Comparison of ENCODE assay signal across 20 cellular contexts in the genomic region with DNA sequence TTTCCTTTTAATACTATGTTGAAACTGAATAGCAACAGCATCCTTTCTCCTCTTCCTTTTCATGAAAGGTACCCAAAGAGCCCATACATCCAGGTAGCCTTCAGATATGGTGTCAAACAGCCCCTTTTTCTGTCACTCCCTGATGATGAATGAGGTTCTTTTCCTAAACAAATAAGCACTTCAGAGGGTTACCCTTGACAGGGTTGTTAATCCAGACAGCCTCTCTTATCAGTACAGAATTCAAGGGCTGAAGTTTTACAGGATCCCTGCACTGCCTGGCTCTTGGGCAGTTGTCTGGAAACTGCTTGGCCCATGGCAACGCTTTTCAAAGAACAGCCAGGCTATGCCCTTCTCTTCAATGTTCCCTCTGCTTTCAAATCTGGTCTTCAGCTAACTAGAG.
DNase-seq lines count a peak whose midpoint lies in the region; ATAC-seq and TF ChIP-seq lines count a peak whose summit lies in the region.
"Had no signal": no experiment of that assay in that cellular context is flagged by ENCODE, and none has a peak within 500 bp of the region (broad histone marks: within the 10 kb centered on the region; RNA-seq: fewer than 3 reads in every experiment).

No MANE protein-coding gene starts in this region.

- H3K4me3 ChIP-seq in GM23338 (no peak overlapping the region), HUES6 (ENCODE audit: low read depth, low read length) (no peak overlapping the region), SK-N-MC (0 out of 2 replicates have a peak overlapping the region, but pooled peaks have one; percentile 73)
- no peak overlapping the region for H3K4me3 ChIP-seq in CD8-positive, alpha-beta T cell (ENCODE audit: low read depth, low read length)
- H3K4me3 ChIP-seq: GM23248, K562, PC-9 had no signal

- CTCF ChIA-PET in CD8-positive, alpha-beta T cell (lab: Charles Lee) = no interaction called here

- no peaks in the 10 kb centered on the region for H3K36me3 Mint-ChIP-seq in GM23338 (ENCODE audit: low read depth)
- no peaks in the 10 kb centered on the region for H3K36me3 Mint-ChIP-seq in CD8-positive, alpha-beta T cell
- no peaks in the 10 kb centered on the region for H3K36me3 Mint-ChIP-seq in activated T-cell treated with anti-CD3 and anti-CD28 coated beads, Interleukin-2, amount 50 U/mL, for 4 hours (ENCODE audit: insufficient read depth)

- no peaks in the 10 kb centered on the region for H3K9me3 Mint-ChIP-seq in GM23338
- H3K9me3 Mint-ChIP-seq in CD8-positive, alpha-beta T cell = no peaks in the 10 kb centered on the region
- no peaks in the 10 kb centered on the region for H3K9me3 Mint-ChIP-seq in activated T-cell treated with anti-CD3 and anti-CD28 coated beads, Interleukin-2, amount 50 U/mL, for 4 hours
- H3K9me3 Mint-ChIP-seq: T-helper 1 cell treated with Interleukin-12 subunit alpha and Interleukin-12 subunit beta and Interleukin-4 antibody, amounts not matched to agents 30 μg/mL and 1 μg/mL, for 36 hours had no signal

- intact Hi-C loops in CD8-positive, alpha-beta T cell (cut with DNase I, micrococcal nuclease) = no loop called here

- H3F3A ChIP-seq in GM23338 (replicated peaks; ENCODE audit: low read depth) = no peaks in the 10 kb centered on the region

- no peaks in the 10 kb centered on the region for H3K9me2 ChIP-seq in GM23338 (ENCODE audit: insufficient read depth)

- no peak for DNase-seq in GM23338 (ENCODE audit: low spot score)
- DNase-seq in SK-N-MC (ENCODE audit: low read depth, low spot score) = no peak
- peak; percentile 15 for DNase-seq in medulla oblongata (ENCODE audit: extremely low spot score)
- no peak for DNase-seq in NCI-H2107 (lab: John Stamatoyannopoulos, UW)
- no peak for DNase-seq in CD8-positive, alpha-beta T cell
- DNase-seq in activated T-cell treated with anti-CD3 and anti-CD28 coated beads, Interleukin-2, amount 50 U/mL, for 4 hours = no peak
- DNase-seq: AML-193, GF-D8, GM23248, HCEC 1CT, NCI-H1105 treated with DMSO at 0.1 percent for 48 hours, NCI-H187, NCI-H446 treated with DMSO at 0.1 percent for 48 hours, PC-9, SIG-M5 had no signal

- H3K27me3 ChIP-seq in GM23338 (ENCODE audit: insufficient read depth) (peaks cover 12% of the 10 kb centered on the region), HUES6 (ENCODE audit: control insufficient read depth, insufficient read depth, low read length) (peaks cover 20% of the 10 kb centered on the region)
- no peaks in the 10 kb centered on the region for H3K27me3 ChIP-seq in CD8-positive, alpha-beta T cell (ENCODE audit: insufficient read depth, low read length)

- ATAC-seq in GM23338 = no peak
- ATAC-seq in CD8-positive, alpha-beta T cell = no peak
- ATAC-seq in activated T-cell treated with anti-CD3 and anti-CD28 coated beads, Interleukin-2, amount 50 U/mL, for 4 hours = no peak
- ATAC-seq: K562 had no signal

- no peak overlapping the region for H3K9ac ChIP-seq in HUES6 (ENCODE audit: low read length)
- H3K9ac ChIP-seq in SK-N-MC (ENCODE audit: insufficient read length) = no peak overlapping the region
- H3K9ac ChIP-seq: GM23248 had no signal

- H3K9me3 ChIP-seq in HUES6 (ENCODE audit: control insufficient read depth, insufficient read depth, low read depth, low read length) = no peaks in the 10 kb centered on the region
- no peaks in the 10 kb centered on the region for H3K9me3 ChIP-seq in SK-N-MC (ENCODE audit: low read depth, low read length)
- no peaks in the 10 kb centered on the region for H3K9me3 ChIP-seq in CD8-positive, alpha-beta T cell (ENCODE audit: low read length)

- no peaks in the 10 kb centered on the region for H3K79me2 ChIP-seq in GM23338 (replicated peaks; ENCODE audit: insufficient read depth)

- peaks cover 35% of the 10 kb centered on the region for H3K4me1 Mint-ChIP-seq in GM23338
- no peaks in the 10 kb centered on the region for H3K4me1 Mint-ChIP-seq in CD8-positive, alpha-beta T cell (ENCODE audit: low read depth)
- no peaks in the 10 kb centered on the region for H3K4me1 Mint-ChIP-seq in activated T-cell treated with anti-CD3 and anti-CD28 coated beads, Interleukin-2, amount 50 U/mL, for 4 hours (ENCODE audit: low read depth)

- POLR2A ChIA-PET in CD8-positive, alpha-beta T cell (lab: Charles Lee) = no interaction called here

- no peak overlapping the region for H3K27ac ChIP-seq in GM23338 (ENCODE audit: low read depth)
- H3K27ac ChIP-seq in HUES6 (ENCODE audit: low read depth, low read length) = peak overlapping the region; percentile 54; the same call in 1 of the 2 replicates
- H3K27ac ChIP-seq in SK-N-MC = peak overlapping the region; percentile 97
- no peak overlapping the region for H3K27ac ChIP-seq in CD8-positive, alpha-beta T cell (ENCODE audit: low read depth, low read length)
- H3K27ac ChIP-seq: C4-2B, GM23248, PC-9, RWPE1 had no signal

- peak overlapping the region; percentile 50; the same call in 1 of the 2 replicates for H2AFZ ChIP-seq in GM23338
- H2AFZ ChIP-seq: GM23248, PC-9 had no signal

- H3K4me1 ChIP-seq in GM23338 (ENCODE audit: insufficient read depth) (peaks cover 28% of the 10 kb centered on the region), HUES6 (ENCODE audit: control insufficient read depth, insufficient read depth, low read length) (peaks cover 30% of the 10 kb centered on the region)
- no peaks in the 10 kb centered on the region for H3K4me1 ChIP-seq in CD8-positive, alpha-beta T cell (ENCODE audit: insufficient read depth, low read length)

- H3K4me2 ChIP-seq in GM23338 = peak overlapping the region; percentile 46; the same call in 1 of the 2 replicates
- H3K4me2 ChIP-seq: PC-9 had no signal

- H3K36me3 ChIP-seq in GM23338 (ENCODE audit: insufficient read depth) (no peaks in the 10 kb centered on the region), HUES6 (ENCODE audit: control insufficient read depth, insufficient read depth, low read length) (no peaks in the 10 kb centered on the region), SK-N-MC (ENCODE audit: insufficient read depth, low read length) (no peaks in the 10 kb centered on the region)
- no peaks in the 10 kb centered on the region for H3K36me3 ChIP-seq in CD8-positive, alpha-beta T cell (ENCODE audit: insufficient read depth, low read length)

- no peak overlapping the region for H3K27ac Mint-ChIP-seq in GM23338
- H3K27ac Mint-ChIP-seq in CD8-positive, alpha-beta T cell = no peak overlapping the region
- H3K27ac Mint-ChIP-seq: T-helper 1 cell treated with Interleukin-12 subunit alpha and Interleukin-12 subunit beta and Interleukin-4 antibody, amounts not matched to agents 30 μg/mL and 1 μg/mL, for 36 hours had no signal

- H3K27me3 Mint-ChIP-seq in GM23338 (ENCODE audit: insufficient read depth, low read depth, poor library complexity) = peaks cover 2% of the 10 kb centered on the region
- H3K27me3 Mint-ChIP-seq in CD8-positive, alpha-beta T cell (ENCODE audit: low read depth) = no peaks in the 10 kb centered on the region
- no peaks in the 10 kb centered on the region for H3K27me3 Mint-ChIP-seq in activated T-cell treated with anti-CD3 and anti-CD28 coated beads, Interleukin-2, amount 50 U/mL, for 4 hours (ENCODE audit: low read depth)

- H3K4me3 Mint-ChIP-seq in GM23338 = no peak overlapping the region
- H3K4me3 Mint-ChIP-seq in CD8-positive, alpha-beta T cell = no peak overlapping the region
- no peak overlapping the region for H3K4me3 Mint-ChIP-seq in activated T-cell treated with anti-CD3 and anti-CD28 coated beads, Interleukin-2, amount 50 U/mL, for 4 hours
- H3K4me3 Mint-ChIP-seq: T-helper 1 cell treated with Interleukin-12 subunit alpha and Interleukin-12 subunit beta and Interleukin-4 antibody, amounts not matched to agents 30 μg/mL and 1 μg/mL, for 36 hours had no signal

- TF ChIP-seq CTCF in GM23338 (conservative IDR thresholded peaks at IDR 0.05; ENCODE audit: low read depth in 2 of 2) = no peak
- no peak for TF ChIP-seq CTCF in CD8-positive, alpha-beta T cell (IDR thresholded peaks at IDR 0.05)

- H4K20me1 ChIP-seq in GM23338 (replicated peaks; ENCODE audit: insufficient read depth) = no peaks in the 10 kb centered on the region

TF ChIP-seq in GM23338, 12 proteins besides CTCF, POLR2A, EP300 and RAD21 (continues in another document):
- TF ChIP-seq JUNB (IDR thresholded peaks at IDR 0.05; ENCODE audit: unreplicated experiment) (no peak), POLR2AphosphoS5 (IDR thresholded peaks at IDR 0.05; ENCODE audit: low read depth) (no peak), NANOG (IDR thresholded peaks at IDR 0.05; ENCODE audit: borderline replicate concordance) (no peak), ZNF331 (CRISPR knock-in tag; IDR thresholded peaks at IDR 0.05; ENCODE audit: low read depth) (no peak), EZH2phosphoT487 (IDR thresholded peaks at IDR 0.05; ENCODE audit: unreplicated experiment) (no peak)
- TF ChIP-seq, protein P1, sequence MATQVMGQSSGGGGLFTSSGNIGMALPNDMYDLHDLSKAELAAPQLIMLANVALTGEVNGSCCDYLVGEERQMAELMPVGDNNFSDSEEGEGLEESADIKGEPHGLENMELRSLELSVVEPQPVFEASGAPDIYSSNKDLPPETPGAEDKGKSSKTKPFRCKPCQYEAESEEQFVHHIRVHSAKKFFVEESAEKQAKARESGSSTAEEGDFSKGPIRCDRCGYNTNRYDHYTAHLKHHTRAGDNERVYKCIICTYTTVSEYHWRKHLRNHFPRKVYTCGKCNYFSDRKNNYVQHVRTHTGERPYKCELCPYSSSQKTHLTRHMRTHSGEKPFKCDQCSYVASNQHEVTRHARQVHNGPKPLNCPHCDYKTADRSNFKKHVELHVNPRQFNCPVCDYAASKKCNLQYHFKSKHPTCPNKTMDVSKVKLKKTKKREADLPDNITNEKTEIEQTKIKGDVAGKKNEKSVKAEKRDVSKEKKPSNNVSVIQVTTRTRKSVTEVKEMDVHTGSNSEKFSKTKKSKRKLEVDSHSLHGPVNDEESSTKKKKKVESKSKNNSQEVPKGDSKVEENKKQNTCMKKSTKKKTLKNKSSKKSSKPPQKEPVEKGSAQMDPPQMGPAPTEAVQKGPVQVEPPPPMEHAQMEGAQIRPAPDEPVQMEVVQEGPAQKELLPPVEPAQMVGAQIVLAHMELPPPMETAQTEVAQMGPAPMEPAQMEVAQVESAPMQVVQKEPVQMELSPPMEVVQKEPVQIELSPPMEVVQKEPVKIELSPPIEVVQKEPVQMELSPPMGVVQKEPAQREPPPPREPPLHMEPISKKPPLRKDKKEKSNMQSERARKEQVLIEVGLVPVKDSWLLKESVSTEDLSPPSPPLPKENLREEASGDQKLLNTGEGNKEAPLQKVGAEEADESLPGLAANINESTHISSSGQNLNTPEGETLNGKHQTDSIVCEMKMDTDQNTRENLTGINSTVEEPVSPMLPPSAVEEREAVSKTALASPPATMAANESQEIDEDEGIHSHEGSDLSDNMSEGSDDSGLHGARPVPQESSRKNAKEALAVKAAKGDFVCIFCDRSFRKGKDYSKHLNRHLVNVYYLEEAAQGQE (IDR thresholded peaks at IDR 0.05; ENCODE audit: unreplicated experiment) = no peak

Comparison
In these comparisons a context has a peak if more than half of its experiments do, and no peak if none do; other contexts are left out.
1. H3K27ac ChIP-seq: peak in HUES6 (single experiment) and SK-N-MC (single experiment); none in GM23338 (single experiment) and CD8-positive, alpha-beta T cell (single experiment).